24 cellular contexts compared by ENCODE assay signal in the genomic region with DNA sequence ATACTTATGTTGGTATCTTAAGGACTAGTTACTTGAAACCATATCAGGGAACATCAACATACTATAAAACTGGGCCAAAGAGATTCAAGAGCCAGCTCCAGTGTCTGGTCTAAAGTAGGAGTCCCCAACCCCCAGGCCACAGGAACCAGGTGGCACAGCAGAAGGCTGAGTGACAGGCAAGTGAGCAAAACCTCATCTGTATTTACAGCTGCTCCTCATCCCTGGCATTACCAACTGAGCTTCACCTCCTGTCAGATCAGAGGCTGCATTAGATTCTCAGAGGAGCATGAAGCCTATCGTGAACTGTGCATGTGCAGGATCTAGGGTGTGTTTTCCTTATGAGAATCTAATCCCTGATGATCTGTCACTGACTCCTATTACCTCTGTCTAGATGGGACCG.
"Had no signal": no experiment of that assay in that cellular context is flagged by ENCODE, and none has a peak within 500 bp of the region (broad histone marks: within the 10 kb centered on the region; RNA-seq: fewer than 3 reads in every experiment).

No MANE protein-coding gene starts in this region.

- H3K27ac ChIP-seq: adrenal gland, body of pancreas, esophagus muscularis mucosa, foreskin keratinocyte, heart left ventricle, stomach, thyroid gland had no signal

- H3K36me3 ChIP-seq: adrenal gland, esophagus muscularis mucosa, heart left ventricle, stomach, thyroid gland had no signal

- H3K9me3 ChIP-seq: adrenal gland, body of pancreas, esophagus muscularis mucosa, thyroid gland had no signal

- DNase-seq: activated CD4-positive, alpha-beta T cell treated with anti-CD3 and anti-CD28 coated beads for 48 hours; activated CD4-positive, alpha-beta T cell treated with anti-CD3 and anti-CD28 coated beads, Interleukin-2, amount 50 U/mL, for 48 hours; activated CD8-positive, alpha-beta memory T cell treated with anti-CD3 and anti-CD28 coated beads for 24 hours; activated effector memory CD4-positive, alpha-beta T cell treated with anti-CD3 and anti-CD28 coated beads, Interleukin-2, amount 50 U/mL, for 16 hours; activated naive CD4-positive, alpha-beta T cell treated with anti-CD3 and anti-CD28 coated beads for 36 hours; activated naive CD8-positive, alpha-beta T cell treated with anti-CD3 and anti-CD28 coated beads for 36 hours; adrenal gland; aorta; body of pancreas; dermis blood vessel endothelial cell; effector CD4-positive, alpha-beta T cell; foreskin keratinocyte; heart left ventricle; hypothalamus; midbrain; natural killer cell; posterior cingulate gyrus; right cardiac atrium; stimulated activated CD4-positive, alpha-beta T cell treated with anti-CD3 and anti-CD28 coated beads, Interleukin-15, amount 100 ng/mL, for 24 hours; stimulated activated CD4-positive, alpha-beta T cell treated with anti-CD3 and anti-CD28 coated beads, Interleukin-2, amount 100 ng/mL, for 24 hours; stimulated activated naive B cell treated with anti-CD40 and anti-IgM and Interleukin-4, amounts not matched to agents 10 μg/mL and 1 μg/mL and 100 μg/mL, for 72 hours; stomach; thyroid gland had no signal

- H3K4me1 ChIP-seq: adrenal gland, body of pancreas, esophagus muscularis mucosa, foreskin keratinocyte, heart left ventricle, stomach, thyroid gland had no signal

- H3K4me3 ChIP-seq: adrenal gland, body of pancreas, esophagus muscularis mucosa, heart left ventricle, stomach, thyroid gland had no signal

- ATAC-seq: body of pancreas; foreskin keratinocyte; heart left ventricle; natural killer cell; right cardiac atrium; stimulated activated naive B cell treated with anti-CD40 and anti-IgM and Interleukin-4, amounts not matched to agents 10 μg/mL and 1 μg/mL and 100 μg/mL, for 72 hours had no signal

- H3K27me3 ChIP-seq: adrenal gland, body of pancreas, esophagus muscularis mucosa, foreskin keratinocyte, heart left ventricle, stomach, thyroid gland had no signal
